25 cellular contexts compared by ENCODE assay signal in genomic region chr3:127475364-127475763, GRCh38.
"Had no signal": no experiment of that assay in that cellular context is flagged by ENCODE, and none has a peak within 500 bp of the region (broad histone marks: within the 10 kb centered on the region; RNA-seq: fewer than 3 reads in every experiment).

No MANE protein-coding gene starts in this region.

- H3K36me3 ChIP-seq: neutrophil, ovary, right lobe of liver, sigmoid colon, stomach, thoracic aorta, thyroid gland, tibial nerve, upper lobe of left lung, uterus had no signal

- H3K9me3 ChIP-seq: neutrophil, ovary, psoas muscle, right lobe of liver, sigmoid colon, stomach, thoracic aorta, thyroid gland, tibial nerve, upper lobe of left lung, uterus had no signal

- H3K4me3 ChIP-seq: ovary, psoas muscle, right lobe of liver, sigmoid colon, stomach, thoracic aorta, thyroid gland, tibial nerve, upper lobe of left lung, uterus had no signal

- ATAC-seq: naive thymus-derived CD8-positive, alpha-beta T cell; natural killer cell treated with Interleukin-12 subunit alpha and Interleukin-12 subunit beta and Interleukin-15 and Interleukin-18, amount 100 ng/mL, for 72 hours; psoas muscle; right cardiac atrium; right lobe of liver; stimulated activated naive B cell treated with anti-CD40 and anti-IgM and Interleukin-4, amounts not matched to agents 10 μg/mL and 1 μg/mL and 100 μg/mL, for 72 hours had no signal

- DNase-seq: naive thymus-derived CD8-positive, alpha-beta T cell; nephron progenitor cell; nucleus accumbens; ovary; psoas muscle; right cardiac atrium; sigmoid colon; small intestine; stimulated activated CD4-positive, alpha-beta T cell treated with anti-CD3 and anti-CD28 coated beads, Interleukin-15, amount 100 ng/mL, for 24 hours; stimulated activated CD4-positive, alpha-beta T cell treated with anti-CD3 and anti-CD28 coated beads, Interleukin-2, amount 100 ng/mL, for 24 hours; stimulated activated CD4-positive, alpha-beta T cell treated with anti-CD3 and anti-CD28 coated beads, Interleukin-2, amount 100 ng/mL, for 48 hours; stimulated activated CD4-positive, alpha-beta T cell treated with anti-CD3 and anti-CD28 coated beads, Interleukin-4, amount 100 ng/mL, for 24 hours; stimulated activated naive B cell treated with anti-CD40 and anti-IgM and Interleukin-4, amounts not matched to agents 10 μg/mL and 1 μg/mL and 100 μg/mL, for 72 hours; stimulated activated naive CD4-positive, alpha-beta T cell treated with Interleukin-2 at 50 U/mL for 16 hours; stomach; thyroid gland; trophoblast cell; upper lobe of left lung; uterus had no signal

- H3K27me3 ChIP-seq: neutrophil, ovary, right lobe of liver, thyroid gland, tibial nerve, upper lobe of left lung, uterus had no signal

- H3K27ac ChIP-seq: neutrophil, ovary, parathyroid adenoma, psoas muscle, right lobe of liver, sigmoid colon, stomach, thoracic aorta, thyroid gland, tibial nerve, upper lobe of left lung, uterus had no signal

- H3K4me1 ChIP-seq: parathyroid adenoma, psoas muscle, sigmoid colon, stomach, thyroid gland, tibial nerve, uterus had no signal
